Comparison of ENCODE assay signal across 2 cellular contexts in the genomic region with DNA sequence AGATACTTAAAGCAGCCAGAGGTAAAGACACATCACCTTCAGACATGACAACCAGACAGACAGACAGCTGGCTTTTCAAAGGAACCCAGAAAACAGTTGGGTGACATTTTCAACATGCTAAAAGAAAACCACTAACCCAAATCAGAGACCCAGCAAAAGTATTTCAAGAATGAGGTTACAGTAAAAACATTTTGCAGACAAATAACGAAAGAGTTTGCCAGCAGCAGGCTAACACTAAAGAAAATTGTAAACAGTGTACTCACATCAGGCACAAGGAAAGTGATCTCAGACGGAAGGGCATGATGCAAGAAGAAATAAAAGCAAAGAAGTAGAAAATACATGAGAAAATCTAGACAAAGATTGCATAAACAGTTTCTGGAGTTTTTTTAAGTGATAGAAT.
TF ChIP-seq lines count a peak whose summit lies in the region.

No MANE protein-coding gene starts in this region.

TF ChIP-seq in HEK293, 187 proteins besides CTCF, POLR2A, EP300 and RAD21:
- TF ChIP-seq ZNF416 (tag by site-specific recombination; IDR thresholded peaks at IDR 0.05) (no peak), ZNF335 (tag by site-specific recombination; conservative IDR thresholded peaks at IDR 0.05) (0 out of 2 replicates have a peak, but pooled peaks have one; percentile 20), ZNF621 (tag by site-specific recombination; IDR thresholded peaks at IDR 0.05) (no peak)
TF ChIP-seq in HEK293: peak in this region for 1.

TF ChIP-seq in K562, 482 proteins besides CTCF, POLR2A, EP300 and RAD21:
- TF ChIP-seq CEBPG (CRISPR knock-in tag; IDR thresholded peaks at IDR 0.05) (no peak), CEBPG (tag; conservative IDR thresholded peaks at IDR 0.05 in 1 of 2, IDR thresholded peaks at IDR 0.05 in 1 of 2) (peak; percentile 58 to 66), HDAC6 (IDR thresholded peaks at IDR 0.05; ENCODE audit: low read depth, low read length) (no peak)
